ENCODE assay signal across 8 cellular contexts in the genomic region with DNA sequence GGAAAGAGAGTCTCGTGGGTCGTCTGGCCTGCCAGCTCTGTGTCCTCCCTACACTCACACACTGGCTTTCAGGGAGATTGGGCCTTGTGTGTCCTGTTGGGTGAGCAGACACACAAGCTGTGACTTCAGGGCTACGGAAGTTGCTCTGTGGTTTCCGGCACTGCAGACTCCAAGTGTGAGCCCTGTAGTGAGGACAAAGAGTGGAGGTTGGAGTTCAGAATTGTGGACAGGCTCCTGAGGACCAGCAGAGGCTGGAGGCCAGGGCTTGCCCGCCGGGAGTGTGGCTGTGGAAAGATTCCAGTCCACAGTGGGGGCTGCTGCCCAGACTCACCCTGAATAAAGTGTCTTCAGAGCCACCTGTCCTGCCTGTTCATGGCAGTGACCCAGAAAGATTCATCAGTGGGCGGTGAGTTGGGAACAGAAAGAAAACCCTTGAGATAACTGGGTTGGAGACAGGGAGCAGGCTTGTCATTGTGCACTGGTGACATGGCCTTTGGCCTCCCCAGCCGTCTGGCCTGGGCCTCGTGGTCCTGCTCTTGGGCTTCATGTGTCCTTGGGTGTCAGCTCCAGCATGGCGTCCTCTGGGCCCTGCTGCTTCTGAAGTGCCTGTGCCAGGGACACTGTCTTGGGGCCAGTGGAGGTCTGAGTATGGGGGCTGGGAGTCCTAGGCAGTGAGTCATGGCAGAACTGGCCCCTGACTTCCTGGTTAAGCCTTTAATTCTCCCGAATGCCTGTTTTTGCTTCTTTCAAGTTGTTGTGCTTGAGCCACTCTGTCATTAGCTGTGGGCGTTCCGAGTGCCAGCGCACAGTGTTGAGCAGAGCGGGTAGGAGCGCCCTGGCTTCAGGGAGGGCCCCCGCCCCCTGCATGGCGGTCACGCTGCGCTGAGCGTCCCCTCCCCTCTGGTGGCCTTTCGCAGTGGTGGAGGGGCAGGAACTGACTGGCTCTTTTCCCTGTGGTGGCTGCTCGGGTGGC. TPM values are rescaled to one million over a fixed set of nuclear protein-coding genes. Genes with fewer than 3 reads are reported as not detected.
DNase-seq lines count a peak whose midpoint lies in the region; ATAC-seq and TF ChIP-seq lines count a peak whose summit lies in the region.

No MANE protein-coding gene starts in this region.

- H3K27me3 ChIP-seq in OCI-LY1 (ENCODE audit: insufficient read depth, low read length) (no peaks in the 10 kb centered on the region), psoas muscle (ENCODE audit: insufficient read depth in 3 of 3, low read length in 2 of 3) (no peaks in the 10 kb centered on the region)

- 52 to 68% (median 63%) methylated on average over 23 of the region's 23 CpGs for WGBS in psoas muscle, 3 donors

- H3K79me2 ChIP-seq in OCI-LY1 (ENCODE audit: insufficient read depth, low read length): no peaks in the 10 kb centered on the region

- TF ChIP-seq CTCF in OCI-LY1 (IDR thresholded peaks at IDR 0.05; ENCODE audit: low read length) (no peak), foreskin fibroblast (IDR thresholded peaks at IDR 0.05; ENCODE audit: low read depth, low read length) (no peak), psoas muscle (IDR thresholded peaks at IDR 0.05) (no peak)

- no peaks in the 10 kb centered on the region for H3K9me2 ChIP-seq in OCI-LY1 (ENCODE audit: low read depth, low read length)

- intact Hi-C loops in psoas muscle (cut with DNase I): no loop called here

- H3K9me3 ChIP-seq in OCI-LY1 (ENCODE audit: low read length): no peaks in the 10 kb centered on the region
- no peaks in the 10 kb centered on the region for H3K9me3 ChIP-seq in psoas muscle

- H3K27ac ChIP-seq in OCI-LY1 (ENCODE audit: low read depth, low read length, poor library complexity, severe bottlenecking): peak overlapping the region; percentile 70
- H3K27ac ChIP-seq in psoas muscle: peak overlapping the region; percentile 39

- H3K4me3 ChIP-seq in OCI-LY1 (ENCODE audit: low read depth, low read length, poor library complexity, severe bottlenecking) (peak overlapping the region; percentile 30), foreskin fibroblast (ENCODE audit: low read depth in 1 of 2, low read length in 2 of 2) (no peak overlapping the region), psoas muscle (no peak overlapping the region)

- ATAC-seq in psoas muscle: peak; percentile 52 to 66 (median 57)
- no peak for ATAC-seq in GM21360 (IDR thresholded peaks at IDR 0.05; ENCODE audit: unreplicated experiment)
- ATAC-seq in GM21723 (IDR thresholded peaks at IDR 0.05; ENCODE audit: unreplicated experiment): no peak

- peak overlapping the region; percentile 24; the same call in 1 of the 2 replicates for H3K9ac ChIP-seq in OCI-LY1 (ENCODE audit: low read length)

- no peak overlapping the region for H2AFZ ChIP-seq in OCI-LY1 (ENCODE audit: low read length)

- H3K4me2 ChIP-seq in OCI-LY1 (ENCODE audit: low read length): peak overlapping the region; percentile 44

- H3K4me1 ChIP-seq in OCI-LY1 (ENCODE audit: insufficient read depth, low read length, severe bottlenecking) (peaks cover 54% of the 10 kb centered on the region), psoas muscle (peaks cover 20% of the 10 kb centered on the region)

- H3F3A ChIP-seq in OCI-LY1 (ENCODE audit: insufficient read depth, low read length): no peaks in the 10 kb centered on the region

- H4K20me1 ChIP-seq in OCI-LY1 (ENCODE audit: insufficient read depth, low read length): no peaks in the 10 kb centered on the region

- peak; percentile 60 to 88 (median 62) for DNase-seq in NCI-H1417 (lab: John Stamatoyannopoulos, UW)
- DNase-seq in NCI-H1417 treated with DMSO at 0.1 percent for 48 hours (lab: John Stamatoyannopoulos, UW): no peak
- peak; percentile 42 for DNase-seq in activated T-helper 9 cell treated with anti-CD3 and anti-CD28 coated beads, Interleukin-2, amount 50 U/mL, for 16 hours (ENCODE audit: low read depth)
- DNase-seq in foreskin fibroblast: peak; percentile 31 to 59
- DNase-seq in psoas muscle: peak; percentile 59 to 68

- no peaks in the 10 kb centered on the region; the same call in 1 of the 2 replicates for H3K36me3 ChIP-seq in OCI-LY1 (ENCODE audit: insufficient read depth, low read length)
- H3K36me3 ChIP-seq in psoas muscle (ENCODE audit: insufficient read depth in 1 of 2, low read depth in 1 of 2): no peaks in the 10 kb centered on the region

RNA-seq across cellular contexts. Expression of a gene that starts 19.9 kb away (rescaled TPM):
- 1 to 10 TPM in 3 of 4 donors, not detected in 1; 1.8 to 6.3 (median 2.7) TPM for total RNA-seq in psoas muscle
- 1 to 10 TPM in 2 of 3 donors, under 1 TPM in 1; 0.79 to 5.1 (median 1.4) TPM for polyA plus RNA-seq in psoas muscle

Comparison
In these comparisons a context has a peak if more than half of its experiments do, and no peak if none do; other contexts are left out.
1. ATAC-seq: peak in psoas muscle (4 of 4); none in GM21360 (single experiment) and GM21723 (single experiment).